ENCODE assay signal across 10 cellular contexts in genomic region chr5:28014779-28015178, GRCh38.
DNase-seq lines count a peak whose midpoint lies in the region; ATAC-seq and TF ChIP-seq lines count a peak whose summit lies in the region.
"Had no signal": no experiment of that assay in that cellular context is flagged by ENCODE, and none has a peak within 500 bp of the region (broad histone marks: within the 10 kb centered on the region; RNA-seq: fewer than 3 reads in every experiment).

No MANE protein-coding gene starts in this region.

- H3K27ac ChIP-seq in heart right ventricle: no peak overlapping the region
- no peak overlapping the region for H3K27ac ChIP-seq in smooth muscle cell (ENCODE audit: low read depth)
- H3K27ac ChIP-seq in caudate nucleus (ENCODE audit: low read depth, low read length): no peak overlapping the region

- H3K9me3 ChIP-seq in heart right ventricle (peaks cover 0 to 64% (median 20%) of the 10 kb centered on the region in 11 donors), smooth muscle cell (replicated peaks; ENCODE audit: low read depth) (peaks cover 11% of the 10 kb centered on the region)

- H3K9ac ChIP-seq in smooth muscle cell (ENCODE audit: low read depth): no peak overlapping the region

- H2AFZ ChIP-seq in smooth muscle cell (ENCODE audit: low read depth): no peak overlapping the region

- no peaks in the 10 kb centered on the region for H3K36me3 ChIP-seq in heart right ventricle
- no peaks in the 10 kb centered on the region for H3K36me3 ChIP-seq in smooth muscle cell (ENCODE audit: low read depth)

- WGBS in heart right ventricle, 2 donors: 53 to 59% methylated on average over 3 of the region's 3 CpGs
- WGBS in smooth muscle cell (ENCODE audit: low lambda C conversion rate): 65% methylated on average over 3 of the region's 3 CpGs

- peak in 7 of 9 donors; percentile 12 to 49 (median 33) for TF ChIP-seq CTCF in heart right ventricle (IDR thresholded peaks at IDR 0.05)
- TF ChIP-seq CTCF in astrocyte of the cerebellum (IDR thresholded peaks at IDR 0.05; ENCODE audit: low read depth, low read length, missing control alignments): peak; percentile 15
- TF ChIP-seq CTCF in smooth muscle cell (IDR thresholded peaks at IDR 0.05; ENCODE audit: borderline replicate concordance, insufficient read depth, poor library complexity, severe bottlenecking): peak; percentile 41

- H3K4me1 ChIP-seq in heart right ventricle: no peaks in the 10 kb centered on the region
- H3K4me1 ChIP-seq in smooth muscle cell (ENCODE audit: low read depth): no peaks in the 10 kb centered on the region

- no peaks in the 10 kb centered on the region for H3K79me2 ChIP-seq in smooth muscle cell (ENCODE audit: low read depth)

- H3K4me2 ChIP-seq in smooth muscle cell: no peak overlapping the region

- no peaks in the 10 kb centered on the region for H4K20me1 ChIP-seq in smooth muscle cell (ENCODE audit: low read depth)

- H3K27me3 ChIP-seq in heart right ventricle (no peaks in the 10 kb centered on the region), smooth muscle cell (ENCODE audit: low read depth) (no peaks in the 10 kb centered on the region)

- in situ Hi-C loops in astrocyte of the cerebellum (cut with HindIII; ENCODE audit: low sequenced_read_pairs): no loop called here

- ATAC-seq in heart right ventricle (no peak), GM21367 (IDR thresholded peaks at IDR 0.05; ENCODE audit: unreplicated experiment) (no peak)

- DNase-seq in heart right ventricle (no peak), cardiac septum (ENCODE audit: low spot score) (no peak), LoVo (ENCODE audit: low spot score) (peak; percentile 35), astrocyte of the cerebellum (ENCODE audit: low read depth) (no peak), smooth muscle cell (lab: John Stamatoyannopoulos, UW; ENCODE audit: unreplicated experiment) (no peak), caudate nucleus (lab: John Stamatoyannopoulos, UW) (no peak), GOT3 (lab: John Stamatoyannopoulos, UW) (no peak)
- DNase-seq: DMS79 treated with DMSO at 0.1 percent for 48 hours, NCI-H187 had no signal

- H3F3A ChIP-seq in smooth muscle cell (ENCODE audit: low read depth): no peaks in the 10 kb centered on the region

- intact Hi-C loops in heart right ventricle (cut with DNase I): no loop called here
- intact Hi-C loops in cardiac septum (cut with DNase I): no loop called here

- no peak overlapping the region for H3K4me3 ChIP-seq in heart right ventricle
- no peak overlapping the region for H3K4me3 ChIP-seq in astrocyte of the cerebellum (ENCODE audit: low read depth, low read length)
- H3K4me3 ChIP-seq in smooth muscle cell: no peak overlapping the region
